10 cellular contexts compared by ENCODE assay signal in genomic region chr9:68895741-68896478, GRCh38.
DNase-seq lines count a peak whose midpoint lies in the region; ATAC-seq and TF ChIP-seq lines count a peak whose summit lies in the region.
"Had no signal": no experiment of that assay in that cellular context is flagged by ENCODE, and none has a peak within 500 bp of the region (broad histone marks: within the 10 kb centered on the region; RNA-seq: fewer than 3 reads in every experiment).

No MANE protein-coding gene starts in this region.

- CTCF ChIA-PET in activated CD8-positive, alpha-beta T cell treated with anti-CD3 and anti-CD28 coated beads, Interleukin-2, amount 10 ng/mL, durations not matched to agents 7 days and 5 days (lab: Charles Lee) = interaction anchor here (1.0 kb wide), 1 partner anchor 10 kb away, joined by 3 read pairs; no protein-coding TSS in a partner anchor

- H3K9me3 ChIP-seq in osteoblast (ENCODE audit: low read depth, low read length) = no peaks in the 10 kb centered on the region
- H3K9me3 ChIP-seq: neutrophil had no signal

- no peaks in the 10 kb centered on the region for H3K36me3 ChIP-seq in osteoblast (ENCODE audit: insufficient read depth, low read length)

- TF ChIP-seq CTCF in osteoblast (IDR thresholded peaks at IDR 0.05; ENCODE audit: extremely low read depth, low read depth, low read length) = no peak

- H3K27me3 ChIP-seq in osteoblast (ENCODE audit: insufficient read depth, low read length) = no peaks in the 10 kb centered on the region
- H3K27me3 ChIP-seq: neutrophil had no signal

- peak overlapping the region; percentile 82 for H3K27ac Mint-ChIP-seq in activated CD8-positive, alpha-beta T cell treated with anti-CD3 and anti-CD28 coated beads, Interleukin-2, amount 10 ng/mL, durations not matched to agents 7 days and 5 days

- H3K4me1 ChIP-seq in osteoblast (ENCODE audit: insufficient read depth, low read length) = no peaks in the 10 kb centered on the region

- no peak for DNase-seq in activated CD8-positive, alpha-beta T cell treated with anti-CD3 and anti-CD28 coated beads, Interleukin-2, amount 10 ng/mL, durations not matched to agents 7 days and 5 days
- DNase-seq in osteoblast (ENCODE audit: insufficient read length, low spot score, missing footprints) (peak; percentile 53), NCI-H1105 (lab: John Stamatoyannopoulos, UW) (no peak), NCI-H69 (lab: John Stamatoyannopoulos, UW) (no peak), epidermal melanocyte (ENCODE audit: insufficient read length, low spot score) (no peak), DMS114 treated with DMSO at 0.1 percent for 48 hours (lab: John Stamatoyannopoulos, UW; ENCODE audit: unreplicated experiment) (no peak)

- H3K27ac ChIP-seq in osteoblast (ENCODE audit: low read depth, low read length) = no peak overlapping the region
- H3K27ac ChIP-seq: neutrophil had no signal

- peak overlapping the region; percentile 29 for H3K4me2 ChIP-seq in osteoblast (ENCODE audit: insufficient read depth, low read length)

- no peak overlapping the region for H3K4me3 ChIP-seq in osteoblast (ENCODE audit: insufficient read depth, low read length)
- H3K4me3 ChIP-seq: K562 had no signal

- H4K20me1 ChIP-seq in osteoblast (ENCODE audit: insufficient read depth, low read length) = no peaks in the 10 kb centered on the region

- no peak overlapping the region for H2AFZ ChIP-seq in osteoblast (ENCODE audit: low read length)

- peak overlapping the region; percentile 53 for H3K4me3 Mint-ChIP-seq in activated CD8-positive, alpha-beta T cell treated with anti-CD3 and anti-CD28 coated beads, Interleukin-2, amount 10 ng/mL, durations not matched to agents 7 days and 5 days

- H3K4me1 Mint-ChIP-seq in activated CD8-positive, alpha-beta T cell treated with anti-CD3 and anti-CD28 coated beads, Interleukin-2, amount 10 ng/mL, durations not matched to agents 7 days and 5 days (ENCODE audit: low read depth) = peaks cover 25% of the 10 kb centered on the region

- H3K79me2 ChIP-seq in osteoblast (ENCODE audit: insufficient read depth, low read length) = no peaks in the 10 kb centered on the region

- H3K27me3 Mint-ChIP-seq in activated CD8-positive, alpha-beta T cell treated with anti-CD3 and anti-CD28 coated beads, Interleukin-2, amount 10 ng/mL, durations not matched to agents 7 days and 5 days (ENCODE audit: low read depth) = peaks cover 2% of the 10 kb centered on the region

- H3K36me3 Mint-ChIP-seq in activated CD8-positive, alpha-beta T cell treated with anti-CD3 and anti-CD28 coated beads, Interleukin-2, amount 10 ng/mL, durations not matched to agents 7 days and 5 days (ENCODE audit: low read depth) = no peaks in the 10 kb centered on the region

- ATAC-seq in GM19043 (IDR thresholded peaks at IDR 0.05; ENCODE audit: low read depth, unreplicated experiment) (peak; percentile 97), HG02870 (IDR thresholded peaks at IDR 0.05; ENCODE audit: unreplicated experiment) (peak; percentile 63)
- peak; percentile 78 for ATAC-seq in activated CD8-positive, alpha-beta T cell treated with anti-CD3 and anti-CD28 coated beads, Interleukin-2, amount 10 ng/mL, durations not matched to agents 7 days and 5 days
- ATAC-seq: K562 had no signal

- POLR2A ChIA-PET in activated CD8-positive, alpha-beta T cell treated with anti-CD3 and anti-CD28 coated beads, Interleukin-2, amount 10 ng/mL, durations not matched to agents 7 days and 5 days (lab: Charles Lee) = no interaction called here

- H3K9me3 Mint-ChIP-seq in activated CD8-positive, alpha-beta T cell treated with anti-CD3 and anti-CD28 coated beads, Interleukin-2, amount 10 ng/mL, durations not matched to agents 7 days and 5 days (ENCODE audit: insufficient read depth) = no peaks in the 10 kb centered on the region
